In the genomic region with DNA sequence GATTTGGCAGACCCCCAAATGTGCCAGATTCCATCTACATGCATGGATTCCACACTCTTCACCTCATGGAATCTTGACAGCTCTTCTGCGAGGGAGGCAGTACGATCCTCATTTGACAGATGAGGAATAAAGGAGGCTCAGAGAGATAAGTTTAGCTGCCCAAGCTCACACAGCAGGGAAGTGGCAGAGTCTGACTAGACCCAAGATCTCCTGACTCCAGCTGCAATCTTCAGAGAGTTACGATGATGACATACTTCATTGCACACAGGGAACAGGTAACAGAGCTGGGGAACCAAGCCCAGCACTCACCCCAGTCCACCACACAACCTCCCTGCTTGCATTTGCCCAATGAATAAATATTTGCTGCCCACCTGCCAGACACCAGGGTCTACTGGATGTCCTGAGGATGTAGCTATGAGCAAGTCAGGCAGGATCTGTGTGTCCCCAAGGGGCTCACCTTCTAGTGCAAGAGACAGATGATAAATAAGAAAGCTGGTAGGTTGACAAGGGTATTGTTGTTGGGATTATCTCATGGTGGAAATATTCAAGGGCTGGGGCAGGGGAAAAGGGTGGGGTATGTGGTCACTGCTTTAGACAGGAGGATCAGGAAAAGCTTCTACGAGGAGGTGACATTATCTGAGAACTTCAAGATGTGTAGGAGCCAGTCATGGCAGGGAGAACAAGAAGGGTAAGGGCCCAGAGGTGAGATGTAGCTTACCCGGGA, we compare ENCODE assay signal across 24 cellular contexts. TPM values are rescaled to one million over a fixed set of nuclear protein-coding genes. Genes with fewer than 3 reads are reported as not detected.
DNase-seq lines count a peak whose midpoint lies in the region; ATAC-seq, FAIRE-seq and TF ChIP-seq lines count a peak whose summit lies in the region.
"Had no signal": no experiment of that assay in that cellular context is flagged by ENCODE, and none has a peak within 500 bp of the region (broad histone marks: within the 10 kb centered on the region; RNA-seq: fewer than 3 reads in every experiment).

No MANE protein-coding gene starts in this region.

- H4K8ac ChIP-seq in IMR-90 (ENCODE audit: low read depth in 2 of 2, low read length in 2 of 2): no peak overlapping the region
- H4K8ac ChIP-seq in H1 (ENCODE audit: extremely low read depth, insufficient read depth, low read length): no peak overlapping the region

- H3K9me3 ChIP-seq in IMR-90 (ENCODE audit: control insufficient read depth, insufficient read depth, low read length) (no peaks in the 10 kb centered on the region), H1 (ENCODE audit: insufficient read depth in 2 of 2, low read depth in 1 of 2, low read length in 1 of 2) (no peaks in the 10 kb centered on the region), ascending aorta (no peaks in the 10 kb centered on the region)
- H3K9me3 ChIP-seq: vagina had no signal

- dilution Hi-C loops in IMR-90 (cut with HindIII; ENCODE audit: low sequenced_read_pairs, unreplicated experiment): no loop called here

- H3K4ac ChIP-seq in IMR-90 (ENCODE audit: low read depth, low read length) (no peak overlapping the region), H1 (replicated peaks; ENCODE audit: insufficient read length, low read depth, low read length) (no peak overlapping the region)

- H3K4me3 Mint-ChIP-seq in nephron progenitor cell: no peak overlapping the region
- H3K4me3 Mint-ChIP-seq: activated T-cell treated with anti-CD3 and anti-CD28 coated beads, Interleukin-2, amount 50 U/mL, for 72 hours; stimulated activated naive CD8-positive, alpha-beta T cell treated with anti-CD3 and anti-CD28 coated beads, Interleukin-15, Interleukin-2, amounts not matched to agents 100 ng/mL and 50 ng/mL, for 24 hours; T-helper 1 cell treated with Interleukin-12 subunit alpha and Interleukin-12 subunit beta and Interleukin-4 antibody, amounts not matched to agents 30 μg/mL and 1 μg/mL, for 36 hours had no signal

- no peak overlapping the region for H3K14ac ChIP-seq in IMR-90 (replicated peaks; ENCODE audit: low read depth, low read length)
- H3K14ac ChIP-seq in H1 (ENCODE audit: insufficient read length): no peak overlapping the region

- H3K4me3 ChIP-seq in IMR-90 (ENCODE audit: insufficient read depth, low read depth, low read length) (no peak overlapping the region), H1 (ENCODE audit: extremely low read depth in 1 of 4, insufficient read depth in 2 of 4, low read depth in 3 of 4, low read length in 4 of 4) (no peak overlapping the region), ascending aorta (no peak overlapping the region)
- H3K4me3 ChIP-seq: vagina had no signal

- no peak overlapping the region for H2BK15ac ChIP-seq in IMR-90 (ENCODE audit: low read depth, low read length)
- H2BK15ac ChIP-seq in H1 (ENCODE audit: low read length): peak overlapping the region; percentile 84; the same call in 1 of the 2 replicates

- no peak for TF ChIP-seq CTCF in IMR-90 (conservative IDR thresholded peaks at IDR 0.05; ENCODE audit: low read depth, low read length)
- TF ChIP-seq CTCF in H1 (IDR thresholded peaks at IDR 0.05; ENCODE audit: control extremely low read depth in 1 of 3, insufficient read depth in 1 of 3, low read depth in 1 of 3, low read length in 3 of 3): no peak
- no peak for TF ChIP-seq CTCF in nephron progenitor cell (IDR thresholded peaks at IDR 0.05)
- no peak for TF ChIP-seq CTCF in ascending aorta (IDR thresholded peaks at IDR 0.05)

- H3K4me1 ChIP-seq in IMR-90 (ENCODE audit: control insufficient read depth, insufficient read depth, low read length) (no peaks in the 10 kb centered on the region; the same call in 1 of the 2 replicates), H1 (replicated peaks in 1 of 4; ENCODE audit: control insufficient read depth in 3 of 4, insufficient read depth in 4 of 4, low read length in 3 of 4) (no peaks in the 10 kb centered on the region), ascending aorta (peaks cover 3 to 23% of the 10 kb centered on the region in 2 donors)
- H3K4me1 ChIP-seq: vagina had no signal

- H3K36me3 Mint-ChIP-seq in nephron progenitor cell (ENCODE audit: low read depth): no peaks in the 10 kb centered on the region
- H3K36me3 Mint-ChIP-seq: activated naive CD4-positive, alpha-beta T cell treated with anti-CD3 and anti-CD28 coated beads, Interleukin-2, amount 50 U/mL, for 72 hours had no signal

- DNase-seq in EL (peak; percentile 15), IMR-90 (no peak), H1 (ENCODE audit: low read depth in 1 of 2, low spot score in 2 of 2) (no peak), nephron progenitor cell (no peak), cerebellum (ENCODE audit: low spot score) (no peak), ascending aorta (ENCODE audit: low spot score in 2 of 2) (no peak), NCI-H1436 (lab: John Stamatoyannopoulos, UW) (no peak)
- DNase-seq: activated CD4-positive, CD25-positive, alpha-beta regulatory T cell; activated T-cell treated with anti-CD3 and anti-CD28 coated beads, Interleukin-2, amount 50 U/mL, for 72 hours; COR-L47; H7; hippocampal formation; midbrain; NCI-H2029; NCI-H510A treated with DMSO at 0.1 percent for 48 hours; nucleus accumbens; SIG-M5; stimulated activated CD4-positive, alpha-beta T cell treated with anti-CD3 and anti-CD28 coated beads, Interleukin-1b, Interleukin-23, amount 100 ng/mL, for 48 hours had no signal

- H3K27me3 ChIP-seq in IMR-90 (ENCODE audit: control insufficient read depth, insufficient read depth, low read length) (peaks cover 8% of the 10 kb centered on the region), H1 (replicated peaks in 1 of 4; ENCODE audit: control insufficient read depth in 3 of 4, extremely low read depth in 1 of 4, insufficient read depth in 3 of 4, low read length in 3 of 4) (no peaks in the 10 kb centered on the region), ascending aorta (no peaks in the 10 kb centered on the region)
- H3K27me3 ChIP-seq: brain microvascular endothelial cell, vagina had no signal

- H3K9me1 ChIP-seq in IMR-90 (ENCODE audit: insufficient read depth, low read length): no peaks in the 10 kb centered on the region

- H2BK5ac ChIP-seq in IMR-90 (ENCODE audit: low read depth, low read length, poor library complexity, severe bottlenecking): no peak overlapping the region
- H2BK5ac ChIP-seq in H1 (ENCODE audit: low read depth, low read length): no peak overlapping the region

- H4K91ac ChIP-seq in IMR-90 (ENCODE audit: insufficient read depth, low read depth, low read length): no peak overlapping the region
- H4K91ac ChIP-seq in H1 (replicated peaks; ENCODE audit: insufficient read length, low read length): no peak overlapping the region

- no peak overlapping the region for H2BK12ac ChIP-seq in H1 (ENCODE audit: low read depth, low read length)

- no peak for TF ChIP-seq EP300 in H1 (IDR thresholded peaks at IDR 0.05; ENCODE audit: borderline replicate concordance in 1 of 2, low read depth in 2 of 2, low read length in 2 of 2)

- no peaks in the 10 kb centered on the region for H4K20me1 ChIP-seq in IMR-90 (ENCODE audit: insufficient read depth, low read length)
- H4K20me1 ChIP-seq in H1 (replicated peaks in 1 of 2; ENCODE audit: control insufficient read depth in 1 of 2, insufficient read depth in 2 of 2, low read length in 2 of 2): no peaks in the 10 kb centered on the region

- H3K56ac ChIP-seq in IMR-90 (ENCODE audit: extremely low read depth, insufficient read depth, low read length) (no peak overlapping the region), H1 (replicated peaks; ENCODE audit: insufficient read length, low read depth, low read length) (no peak overlapping the region)

- WGBS in IMR-90 (ENCODE audit: extremely low coverage in 2 of 2, insufficient read length in 1 of 2), 2 experiments: 50% methylated on average over 2 of the region's 5 CpGs; no CpG with 5 or more reads in 1 of the 2 experiments
- 88% methylated on average over 5 of the region's 5 CpGs; no CpG with 5 or more reads in 1 of the 2 experiments for WGBS in H1 (ENCODE audit: extremely low coverage in 1 of 2, insufficient coverage in 1 of 2, insufficient read length in 1 of 2, insufficient replicate concordance in 2 of 2, low coverage in 1 of 2, low lambda C conversion rate in 2 of 2, missing lambda C conversion rate in 1 of 2), 2 experiments

- in situ Hi-C loops in IMR-90 (cut with MboI; ENCODE audit: low sequenced_read_pairs): no loop called here

- H2AK9ac ChIP-seq in IMR-90 (replicated peaks; ENCODE audit: low read depth, low read length, poor library complexity): no peak overlapping the region

- H3K36me3 ChIP-seq in IMR-90 (ENCODE audit: control insufficient read depth, insufficient read depth, low read length) (no peaks in the 10 kb centered on the region), H1 (ENCODE audit: control insufficient read depth in 2 of 4, insufficient read depth in 4 of 4, low read length in 3 of 4) (no peaks in the 10 kb centered on the region), ascending aorta (no peaks in the 10 kb centered on the region)
- H3K36me3 ChIP-seq: brain microvascular endothelial cell, vagina had no signal

- H3K9ac ChIP-seq in IMR-90 (ENCODE audit: low read depth, low read length) (no peak overlapping the region), H1 (replicated peaks in 1 of 4; ENCODE audit: extremely low read depth in 1 of 4, low read depth in 3 of 4, low read length in 3 of 4) (no peak overlapping the region)

- BruUV-seq in IMR-90 (replicated peaks; lab: Mats Ljungman, UMichigan): no TSS peak

- FAIRE-seq in H1 (lab: Jason Lieb, UNC): no peak
- FAIRE-seq: GM19239 had no signal

- H3K23ac ChIP-seq in IMR-90 (ENCODE audit: low read depth, low read length): no peak overlapping the region
- no peak overlapping the region for H3K23ac ChIP-seq in H1 (ENCODE audit: insufficient read length)

- TF ChIP-seq RAD21 in IMR-90 (IDR thresholded peaks at IDR 0.05; ENCODE audit: low read length) (no peak), H1 (IDR thresholded peaks at IDR 0.05 in 1 of 2, conservative IDR thresholded peaks at IDR 0.05 in 1 of 2; ENCODE audit: low read depth in 2 of 2, low read length in 2 of 2) (no peak)

- no peaks in the 10 kb centered on the region for H3K79me1 ChIP-seq in IMR-90 (ENCODE audit: low read depth in 1 of 2, low read length in 2 of 2)
- no peaks in the 10 kb centered on the region for H3K79me1 ChIP-seq in H1 (ENCODE audit: low read depth, low read length)

- H2BK20ac ChIP-seq in IMR-90 (ENCODE audit: low read depth, low read length) (no peak overlapping the region), H1 (ENCODE audit: low read length) (no peak overlapping the region)

- ATAC-seq in IMR-90 (ENCODE audit: low read depth): no peak
- ATAC-seq: activated naive CD4-positive, alpha-beta T cell treated with anti-CD3 and anti-CD28 coated beads, Interleukin-2, amount 50 U/mL, for 72 hours; activated T-cell treated with anti-CD3 and anti-CD28 coated beads, Interleukin-2, amount 50 U/mL, for 72 hours had no signal

- intact Hi-C loops in IMR-90 (cut with micrococcal nuclease) (no loop called here), ascending aorta (cut with DNase I) (loop anchor here (5.0 kb wide), 1 partner anchor 77 kb away; no protein-coding TSS in a partner anchor)

- H4K5ac ChIP-seq in IMR-90 (ENCODE audit: low read depth, low read length) (no peak overlapping the region), H1 (ENCODE audit: insufficient read length, low read depth, low read length) (no peak overlapping the region)

- H3K9me3 Mint-ChIP-seq in nephron progenitor cell: no peaks in the 10 kb centered on the region
- H3K9me3 Mint-ChIP-seq: stimulated activated naive CD8-positive, alpha-beta T cell treated with anti-CD3 and anti-CD28 coated beads, Interleukin-15, Interleukin-2, amounts not matched to agents 100 ng/mL and 50 ng/mL, for 24 hours; T-helper 1 cell treated with Interleukin-12 subunit alpha and Interleukin-12 subunit beta and Interleukin-4 antibody, amounts not matched to agents 30 μg/mL and 1 μg/mL, for 36 hours had no signal

- peaks cover 68% of the 10 kb centered on the region for H3K4me1 Mint-ChIP-seq in nephron progenitor cell

- H2BK120ac ChIP-seq in IMR-90 (ENCODE audit: low read depth, low read length) (no peak overlapping the region), H1 (replicated peaks; ENCODE audit: low read depth, low read length) (no peak overlapping the region)

- peak overlapping the region; percentile 8 for H3K27ac Mint-ChIP-seq in nephron progenitor cell
- H3K27ac Mint-ChIP-seq: activated naive CD4-positive, alpha-beta T cell treated with anti-CD3 and anti-CD28 coated beads, Interleukin-2, amount 50 U/mL, for 72 hours; activated T-cell treated with anti-CD3 and anti-CD28 coated beads, Interleukin-2, amount 50 U/mL, for 72 hours; stimulated activated naive CD8-positive, alpha-beta T cell treated with anti-CD3 and anti-CD28 coated beads, Interleukin-15, Interleukin-2, amounts not matched to agents 100 ng/mL and 50 ng/mL, for 24 hours; T-helper 1 cell treated with Interleukin-12 subunit alpha and Interleukin-12 subunit beta and Interleukin-4 antibody, amounts not matched to agents 30 μg/mL and 1 μg/mL, for 36 hours had no signal

- no peak overlapping the region for H3K18ac ChIP-seq in IMR-90 (ENCODE audit: low read depth, low read length)
- no peak overlapping the region for H3K18ac ChIP-seq in H1 (ENCODE audit: extremely low read depth, low read length)

- TF ChIP-seq POLR2A in IMR-90 (IDR thresholded peaks at IDR 0.05; ENCODE audit: low read depth, low read length): no peak
- TF ChIP-seq POLR2A in H1 (IDR thresholded peaks at IDR 0.05; ENCODE audit: control extremely low read depth in 1 of 2, low read depth in 2 of 2, low read length in 2 of 2): no peak

- H2AK5ac ChIP-seq in IMR-90 (ENCODE audit: low read depth, low read length): no peak overlapping the region
- no peak overlapping the region for H2AK5ac ChIP-seq in H1 (ENCODE audit: low read depth, low read length)

- H3K27ac ChIP-seq in IMR-90 (ENCODE audit: insufficient read depth, low read length) (no peak overlapping the region), H1 (ENCODE audit: low read depth, low read length) (no peak overlapping the region), ascending aorta (no peak overlapping the region)
- H3K27ac ChIP-seq: brain microvascular endothelial cell, vagina had no signal

- H3K4me2 ChIP-seq in IMR-90 (ENCODE audit: low read depth, low read length) (no peak overlapping the region), H1 (ENCODE audit: insufficient read depth in 1 of 2, low read depth in 2 of 2, low read length in 2 of 2) (no peak overlapping the region)

- H3K79me2 ChIP-seq in H1 (ENCODE audit: control insufficient read depth in 1 of 2, insufficient read depth in 2 of 2, low read length in 2 of 2): no peaks in the 10 kb centered on the region

- peak overlapping the region; percentile 8 for H2AFZ ChIP-seq in IMR-90 (replicated peaks; ENCODE audit: low read length, poor library complexity)
- H2AFZ ChIP-seq in H1 (ENCODE audit: low read length): no peak overlapping the region

- POLR2A ChIA-PET in IMR-90 (lab: Charles Lee; ENCODE audit: unreplicated experiment): no interaction called here
- POLR2A ChIA-PET in H1 (lab: Charles Lee; ENCODE audit: partially characterized antibody): no interaction called here

- CTCF ChIA-PET in IMR-90 (lab: Yijun Ruan, JAX) (interaction anchor here (1.7 kb wide), 1 partner anchor 14 kb away, joined by 4 read pairs; no protein-coding TSS in a partner anchor), H1 (lab: Charles Lee; ENCODE audit: partially characterized antibody) (interaction anchor here (0.8 to 1.0 kb wide), 3 partner anchors 73 to 244 kb away, joined by 3 read pairs; no protein-coding TSS in a partner anchor)

- no peaks in the 10 kb centered on the region for H3K23me2 ChIP-seq in H1 (ENCODE audit: low read depth, low read length)

- no peaks in the 10 kb centered on the region for H3K27me3 Mint-ChIP-seq in nephron progenitor cell (ENCODE audit: low read depth, poor library complexity)
- H3K27me3 Mint-ChIP-seq: stimulated activated naive CD8-positive, alpha-beta T cell treated with anti-CD3 and anti-CD28 coated beads, Interleukin-15, Interleukin-2, amounts not matched to agents 100 ng/mL and 50 ng/mL, for 24 hours had no signal

RNA-seq across cellular contexts. Expression of gene CPEB4, which starts 28.7 kb away (rescaled TPM):
- total RNA-seq in IMR-90 (2012; rRNA removed) (22.6 and 24.2 TPM in 2 replicates), cerebellum (110 TPM), ascending aorta (37.4 TPM)
- polyA plus RNA-seq in IMR-90 (2012; rRNA removed) (7.8 and 8.5 TPM in 2 replicates), H1 (2011; rRNA removed) (5.7 and 8.4 TPM in 2 replicates)
- polyA plus RNA-seq in IMR-90 (2012; cell fraction: cytosol; rRNA removed): 2.8 and 2.9 TPM in 2 replicates
- polyA plus RNA-seq in IMR-90 (2012; cell fraction: nucleus; rRNA removed; ENCODE audit: low replicate concordance): 3.1 and 21.7 TPM in 2 replicates
- 13.4 and 14.3 TPM in 2 replicates for total RNA-seq in H1 (2021; fragmentation: NEBNext Ultra II Directional; extraction: Animal tissue kit (Norgen Biotek cat#: 25700))
- 5.6 TPM for polyA plus RNA-seq in H1 (2011; cell fraction: cytosol; rRNA removed)
- polyA plus RNA-seq in H1 (2011; cell fraction: nucleus; rRNA removed): 6.6 TPM
- polyA plus RNA-seq in H1 (2012, experiment 1 of 2): 8.2 to 11.1 TPM (median 9.9 TPM) in 4 replicates
- polyA plus RNA-seq in H1 (2012, experiment 2 of 2): 0.79 TPM
- polyA plus RNA-seq in H1 (2013, experiment 1 of 2): 5.9 TPM
- 4.8 TPM for polyA plus RNA-seq in H1 (2013, experiment 2 of 2)
- 33.2 and 45.1 TPM in 2 replicates for polyA minus RNA-seq in H1 (2011; rRNA and poly(A)+ RNA removed)
- polyA minus RNA-seq in H1 (2011; cell fraction: cytosol; rRNA and poly(A)+ RNA removed): 8.7 TPM
- polyA minus RNA-seq in H1 (2011; cell fraction: nucleus; rRNA and poly(A)+ RNA removed): 22.2 TPM
